12 cellular contexts compared by ENCODE assay signal in the genomic region with DNA sequence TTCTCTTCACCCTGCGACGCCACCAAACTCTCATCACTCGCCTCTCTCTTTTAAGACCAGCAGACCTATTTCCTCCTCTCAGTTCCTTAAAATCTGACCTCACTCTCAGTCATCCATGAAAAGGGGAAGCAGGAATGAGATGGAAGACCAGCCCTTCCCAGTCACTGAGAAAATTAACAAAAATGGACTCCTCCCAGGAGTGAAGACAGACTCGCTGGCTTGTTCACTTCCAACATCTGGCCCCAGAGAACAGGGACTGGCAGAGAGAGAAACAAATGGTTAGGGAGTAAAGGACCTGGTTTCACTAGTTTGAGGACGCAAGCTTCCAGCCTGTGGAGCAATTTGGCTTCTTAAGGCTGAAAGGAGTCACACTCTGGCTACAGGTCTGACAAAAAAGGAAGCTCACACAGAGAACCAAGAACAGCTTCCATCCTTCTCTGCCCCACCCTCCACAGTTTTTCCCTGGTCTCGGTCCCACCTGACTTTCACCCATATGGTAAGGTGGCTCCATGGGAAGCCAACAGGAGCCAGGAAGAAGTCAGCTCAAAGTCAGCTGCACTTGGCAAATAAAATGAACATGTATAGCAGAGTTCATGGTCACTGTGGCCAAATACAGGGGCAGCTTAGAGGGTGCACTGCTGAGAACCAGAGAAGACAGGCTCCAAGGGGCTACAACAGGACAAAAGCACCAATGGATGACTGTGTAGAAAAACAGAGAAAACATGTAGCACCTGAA. TPM values are rescaled to one million over a fixed set of nuclear protein-coding genes. Genes with fewer than 3 reads are reported as not detected.
DNase-seq lines count a peak whose midpoint lies in the region; TF ChIP-seq lines count a peak whose summit lies in the region.
"Had no signal": no experiment of that assay in that cellular context is flagged by ENCODE, and none has a peak within 500 bp of the region (broad histone marks: within the 10 kb centered on the region; RNA-seq: fewer than 3 reads in every experiment).

No MANE protein-coding gene starts in this region.

- intact Hi-C loops in ovary (cut with DNase I), result no loop called here
- intact Hi-C loops in OCI-LY7 (cut with micrococcal nuclease; ENCODE audit: unreplicated experiment), result no loop called here

- H3K4me3 ChIP-seq in ovary (no peak overlapping the region), OCI-LY7 (ENCODE audit: low read depth, low read length, poor library complexity, severe bottlenecking) (no peak overlapping the region)

- peak; percentile 17 to 74 for DNase-seq in NOMO-1 (lab: John Stamatoyannopoulos, UW; ENCODE audit: unreplicated experiment in 2 of 2)
- DNase-seq in fibroblast of gingiva (ENCODE audit: low read depth), result peak; percentile 21
- DNase-seq in neural crest cell (ENCODE audit: low read depth, low spot score), result no peak
- no peak for DNase-seq in NK-92 (lab: John Stamatoyannopoulos, UW; ENCODE audit: unreplicated experiment)
- no peak for DNase-seq in RKO (ENCODE audit: low spot score)
- no peak for DNase-seq in ovary
- DNase-seq in OCI-LY7 (ENCODE audit: low spot score), result no peak
- DNase-seq: activated CD4-positive, CD25-positive, alpha-beta regulatory T cell; activated T-cell treated with anti-CD3 and anti-CD28 coated beads, Interleukin-2, amount 50 U/mL, for 4 hours; DMS79; erythroblast; KG1 had no signal

- no peak overlapping the region for H3K27ac ChIP-seq in ovary
- H3K27ac ChIP-seq in OCI-LY7 (ENCODE audit: low read depth, low read length, poor library complexity, severe bottlenecking), result no peak overlapping the region

- H3K4me1 ChIP-seq in ovary (ENCODE audit: insufficient read depth) (peaks cover 9% of the 10 kb centered on the region), OCI-LY7 (ENCODE audit: insufficient read depth, low read length, poor library complexity, severe bottlenecking) (no peaks in the 10 kb centered on the region)

- no peak overlapping the region for H3K4me3 Mint-ChIP-seq in neural crest cell
- H3K4me3 Mint-ChIP-seq: activated T-cell treated with anti-CD3 and anti-CD28 coated beads, Interleukin-2, amount 50 U/mL, for 4 hours had no signal

- no peaks in the 10 kb centered on the region for H3K9me2 ChIP-seq in OCI-LY7 (ENCODE audit: insufficient read depth, low read length)

- H3K27me3 ChIP-seq in ovary, result no peaks in the 10 kb centered on the region

- H3K9me3 Mint-ChIP-seq in neural crest cell, result peaks cover 5% of the 10 kb centered on the region
- H3K9me3 Mint-ChIP-seq: activated T-cell treated with anti-CD3 and anti-CD28 coated beads, Interleukin-2, amount 50 U/mL, for 4 hours had no signal

- H3K36me3 Mint-ChIP-seq in neural crest cell (ENCODE audit: low read depth), result peaks cover 7% of the 10 kb centered on the region

- CTCF ChIA-PET in OCI-LY7 (lab: Charles Lee; ENCODE audit: unreplicated experiment), result no interaction called here

- peak overlapping the region; percentile 2 for H3K27ac Mint-ChIP-seq in neural crest cell (ENCODE audit: unreplicated experiment)

- no peak for TF ChIP-seq EP300 in ovary (IDR thresholded peaks at IDR 0.05)

- no peaks in the 10 kb centered on the region for H3K27me3 Mint-ChIP-seq in neural crest cell (ENCODE audit: low read depth)

- no peak overlapping the region for H3K4me2 ChIP-seq in OCI-LY7 (ENCODE audit: low read length)

- no TSS peak for BruUV-seq in OCI-LY7 (replicated peaks; lab: Mats Ljungman, UMichigan)

- H3K36me3 ChIP-seq in ovary (no peaks in the 10 kb centered on the region), OCI-LY7 (ENCODE audit: insufficient read depth, low read length) (no peaks in the 10 kb centered on the region)

- no peaks in the 10 kb centered on the region for H4K20me1 ChIP-seq in OCI-LY7 (ENCODE audit: insufficient read depth, low read length)

- H2AFZ ChIP-seq in OCI-LY7 (ENCODE audit: low read length), result no peak overlapping the region

- no peak for TF ChIP-seq CTCF in neural crest cell (conservative IDR thresholded peaks at IDR 0.05)
- no peak for TF ChIP-seq CTCF in ovary (IDR thresholded peaks at IDR 0.05)
- TF ChIP-seq CTCF in OCI-LY7 (conservative IDR thresholded peaks at IDR 0.05; ENCODE audit: low read length), result no peak

- H3K9me3 ChIP-seq in ovary, result no peaks in the 10 kb centered on the region
- H3K9me3 ChIP-seq in OCI-LY7 (ENCODE audit: low read length), result no peaks in the 10 kb centered on the region

- peaks cover 38% of the 10 kb centered on the region for H3K4me1 Mint-ChIP-seq in neural crest cell

- no peaks in the 10 kb centered on the region for H3K79me2 ChIP-seq in OCI-LY7 (ENCODE audit: insufficient read depth, low read depth, low read length)

- 64 to 80% (median 79%) methylated on average over 6 of the region's 6 CpGs for WGBS in ovary, 3 donors

- TF ChIP-seq POLR2A in ovary (IDR thresholded peaks at IDR 0.05), result no peak

- POLR2A ChIA-PET in OCI-LY7 (lab: Charles Lee), result no interaction called here

RNA-seq across cellular contexts. Expression of gene ITGB5, which starts 57.2 kb away (rescaled TPM):
- total RNA-seq in neural crest cell (66.1 and 81.9 TPM in 2 replicates), ovary (100 to 1,000 TPM in 1 of 7 donors, 10 to 100 TPM in 6; 31.0 to 109 (median 38.0) TPM), OCI-LY7 (2022) (not detected in 2 replicates)
- polyA plus RNA-seq in ovary, result 10 to 100 TPM; 32.6 to 82.8 TPM
- not detected in 2 replicates for total RNA-seq in OCI-LY7 (2014; rRNA removed; shearing (Covaris generic))

Comparison
In these comparisons a context has a peak if more than half of its experiments do, and no peak if none do; other contexts are left out.
1. DNase-seq: peak in NOMO-1 (2 of 2) and fibroblast of gingiva (single experiment); none in neural crest cell (single experiment), NK-92 (single experiment), RKO (single experiment), ovary (0 of 5) and OCI-LY7 (single experiment).
2. RNA of gene ITGB5, which starts 57.2 kb away (total RNA-seq): 66.1 to 81.9 TPM in neural crest cell and 31.0 to 109 TPM in ovary; not detected in OCI-LY7; every median in the first group is over 10 times any median in the second.